ENCODE assay signal across 8 cellular contexts in genomic region chr22:22431271-22432220, GRCh38.
A peak's percentile ranks its signal among the peaks of the same experiment; 100 is the strongest.
DNase-seq lines count a peak whose midpoint lies in the region; ATAC-seq, FAIRE-seq and TF ChIP-seq lines count a peak whose summit lies in the region.

No MANE protein-coding gene starts in this region.

- TF ChIP-seq CTCF in A549 (IDR thresholded peaks at IDR 0.05) (peak; percentile 55), GM13976 (IDR thresholded peaks at IDR 0.05; ENCODE audit: borderline replicate concordance, control extremely low read depth, extremely low read depth, insufficient read depth, missing control alignments) (peak; percentile 58), WERI-Rb-1 (IDR thresholded peaks at IDR 0.05; ENCODE audit: low read depth, low read length) (peak; percentile 84), bronchial epithelial cell (IDR thresholded peaks at IDR 0.05; ENCODE audit: insufficient read depth, low read length, severe bottlenecking) (peak; percentile 83)

- H3K4me1 ChIP-seq in A549 = no peaks in the 10 kb centered on the region

- POLR2A ChIA-PET in A549 (lab: Yijun Ruan, JAX) = no interaction called here

- H3K27ac ChIP-seq in A549 (no peak overlapping the region), WERI-Rb-1 (no peak overlapping the region)

- H3K4me2 ChIP-seq in A549 = no peak overlapping the region

- 20% methylated on average over 7 of the region's 7 CpGs for WGBS in A549 (ENCODE audit: missing lambda C conversion rate)

- no peak for TF ChIP-seq EP300 in A549 (IDR thresholded peaks at IDR 0.05)

- peak; percentile 48 to 53 for DNase-seq in A549 (ENCODE audit: low read depth in 1 of 2, low spot score in 1 of 2)
- DNase-seq in GM13976 (ENCODE audit: low spot score) = peak; percentile 80
- peak; percentile 27 for DNase-seq in NCI-H1105 treated with DMSO at 0.1 percent for 48 hours (lab: John Stamatoyannopoulos, UW)
- peak; percentile 84 for DNase-seq in WERI-Rb-1
- DNase-seq in bronchial epithelial cell (ENCODE audit: low read depth) = peak; percentile 18
- DNase-seq in left lobe of liver (ENCODE audit: low spot score) = peak; percentile 54
- DNase-seq in stimulated activated CD8-positive, alpha-beta memory T cell treated with anti-CD3 and anti-CD28 coated beads, Interleukin-12 subunit alpha, Interleukin-12 subunit beta, amount 100 ng/mL, for 1 hour (ENCODE audit: low read depth) = peak; percentile 42

- H3K36me3 ChIP-seq in WERI-Rb-1 (no peaks in the 10 kb centered on the region), bronchial epithelial cell (ENCODE audit: control insufficient read depth, insufficient read depth, low read length) (no peaks in the 10 kb centered on the region)

- no peak overlapping the region for H3K4me3 ChIP-seq in A549
- H3K4me3 ChIP-seq in WERI-Rb-1 (ENCODE audit: low read depth, low read length) = no peak overlapping the region
- H3K4me3 ChIP-seq in bronchial epithelial cell (ENCODE audit: low read depth, low read length) = no peak overlapping the region

- no peak for TF ChIP-seq POLR2A in A549 (IDR thresholded peaks at IDR 0.05; ENCODE audit: low read length)

- peak; percentile 45 to 50 for TF ChIP-seq RAD21 in A549 (conservative IDR thresholded peaks at IDR 0.05 in 1 of 2, IDR thresholded peaks at IDR 0.05 in 1 of 2)

- H3K27me3 ChIP-seq in WERI-Rb-1 (ENCODE audit: insufficient read depth, low read depth, severe bottlenecking) (peaks cover 6% of the 10 kb centered on the region), bronchial epithelial cell (ENCODE audit: control insufficient read depth, insufficient read depth, low read length) (peaks cover 4% of the 10 kb centered on the region)

- ATAC-seq in A549 (peak; percentile 97 to 99), left lobe of liver (peak; percentile 96), GM21390 (IDR thresholded peaks at IDR 0.05; ENCODE audit: unreplicated experiment) (no peak)

- no peaks in the 10 kb centered on the region for H3K9me3 ChIP-seq in A549
- H3K9me3 ChIP-seq in WERI-Rb-1 (ENCODE audit: severe bottlenecking) = peaks cover 5% of the 10 kb centered on the region

- FAIRE-seq in A549 (lab: Jason Lieb, UNC) = no peak
- FAIRE-seq in bronchial epithelial cell (lab: Jason Lieb, UNC) = peak; percentile 83

- CTCF ChIA-PET in A549 (lab: Yijun Ruan, JAX) = interaction anchor here (0.6 to 3.9 kb wide), 22 partner anchors 9 to 696 kb away, joined by 3 to 30 read pairs (median 3); no protein-coding TSS in a partner anchor

- in situ Hi-C loops in GM13976 (cut with MboI; ENCODE audit: low sequenced_read_pairs, unreplicated experiment) = no loop called here

TF ChIP-seq in A549, 52 proteins besides CTCF, POLR2A, EP300 and RAD21:
- no peak for TF ChIP-seq BCL3 (IDR thresholded peaks at IDR 0.05)
- no peak for TF ChIP-seq RFX5 (IDR thresholded peaks at IDR 0.05)
- TF ChIP-seq CHD4 (IDR thresholded peaks at IDR 0.05; ENCODE audit: borderline replicate concordance) = no peak
- peak; percentile 43; the same call in 1 of the 3 replicates for TF ChIP-seq SMC3 (IDR thresholded peaks at IDR 0.05)
- TF ChIP-seq TP53 (CRISPR knock-in tag; IDR thresholded peaks at IDR 0.05) = no peak
- TF ChIP-seq HMGXB4 (CRISPR knock-in tag; IDR thresholded peaks at IDR 0.05; ENCODE audit: borderline replicate concordance) = no peak
- no peak for TF ChIP-seq HOXB5 (CRISPR knock-in tag; IDR thresholded peaks at IDR 0.05)

Comparison
In these comparisons a context has a peak if more than half of its experiments do, and no peak if none do; other contexts are left out.
1. DNase-seq: peak in every context shown above with its lines; median percentile 84 in WERI-Rb-1; 80 in GM13976; 54 in left lobe of liver; 50 in A549; 42 in stimulated activated CD8-positive, alpha-beta memory T cell treated with anti-CD3 and anti-CD28 coated beads, Interleukin-12 subunit alpha, Interleukin-12 subunit beta, amount 100 ng/mL, for 1 hour; 27 in NCI-H1105 treated with DMSO at 0.1 percent for 48 hours; 18 in bronchial epithelial cell.